ENCODE assay signal across 2 cellular contexts in genomic region chrX:110265624-110266023, GRCh38.
TF ChIP-seq lines count a peak whose summit lies in the region.

No MANE protein-coding gene starts in this region.

TF ChIP-seq in K562, 482 proteins besides CTCF, POLR2A, EP300 and RAD21 (continued from another document):
- TF ChIP-seq ATF3 (IDR thresholded peaks at IDR 0.05), result peak; percentile 61
- TF ChIP-seq ATF3 (CRISPR knock-in tag; conservative IDR thresholded peaks at IDR 0.05), result no peak
- TF ChIP-seq ZEB2 (IDR thresholded peaks at IDR 0.05), result no peak
- peak; percentile 31 for TF ChIP-seq MEIS2 (IDR thresholded peaks at IDR 0.05; ENCODE audit: partially characterized antibody)
- TF ChIP-seq JUND (IDR thresholded peaks at IDR 0.05; ENCODE audit: borderline replicate concordance, low read depth, low read length), result peak; percentile 68
- TF ChIP-seq JUND (tag; IDR thresholded peaks at IDR 0.05; ENCODE audit: borderline replicate concordance, low read depth, low read length), result peak; percentile 51; the same call in 1 of the 3 replicates
- TF ChIP-seq POLR3A (IDR thresholded peaks at IDR 0.05; ENCODE audit: borderline replicate concordance, extremely low read depth, insufficient read depth, insufficient read length), result no peak
- no peak for TF ChIP-seq REST (CRISPR knock-in tag; IDR thresholded peaks at IDR 0.05; ENCODE audit: low read depth)
- TF ChIP-seq BDP1 (IDR thresholded peaks at IDR 0.05; ENCODE audit: insufficient read depth, insufficient read length), result no peak
- peak; percentile 70 for TF ChIP-seq FOSL1 (tag; conservative IDR thresholded peaks at IDR 0.05)
- no peak for TF ChIP-seq RCOR1 (IDR thresholded peaks at IDR 0.05; ENCODE audit: borderline replicate concordance in 1 of 2, low read depth in 2 of 2, low read length in 2 of 2)
- no peak for TF ChIP-seq HNRNPK (IDR thresholded peaks at IDR 0.05; ENCODE audit: low read depth, low read length, poor library complexity, severe bottlenecking)
- TF ChIP-seq RREB1 (CRISPR knock-in tag; IDR thresholded peaks at IDR 0.05), result no peak
- no peak for TF ChIP-seq SMAD3 (CRISPR knock-in tag; conservative IDR thresholded peaks at IDR 0.05)
- TF ChIP-seq SIX5 (IDR thresholded peaks at IDR 0.05; ENCODE audit: borderline replicate concordance in 1 of 2, insufficient read depth in 1 of 2, low read depth in 1 of 2, low read length in 2 of 2), result no peak

TF ChIP-seq in HEK293T, 16 proteins besides CTCF, POLR2A, EP300 and RAD21 (continued from another document):
- TF ChIP-seq FOXK2 (IDR thresholded peaks at IDR 0.05), result no peak
- TF ChIP-seq NFRKB (IDR thresholded peaks at IDR 0.05), result no peak
- TF ChIP-seq SP1 (IDR thresholded peaks at IDR 0.05), result no peak
